In genomic region chr11:3909901-3910300, GRCh38 we compare ENCODE assay signal across 22 cellular contexts.
"Had no signal": no experiment of that assay in that cellular context is flagged by ENCODE, and none has a peak within 500 bp of the region (broad histone marks: within the 10 kb centered on the region; RNA-seq: fewer than 3 reads in every experiment).

No MANE protein-coding gene starts in this region.

- H2AFZ ChIP-seq: hepatocyte had no signal

- H3K27ac ChIP-seq: dorsolateral prefrontal cortex, epithelial cell of prostate, hepatocyte, lower lobe of right lung, ovary, SJSA1 had no signal

- H3K27ac Mint-ChIP-seq: activated CD4-positive, alpha-beta memory T cell treated with anti-CD3 and anti-CD28 coated beads, Interleukin-2, amount 10 ng/mL, durations not matched to agents 7 days and 5 days; activated naive CD8-positive, alpha-beta T cell treated with anti-CD3 and anti-CD28 coated beads, Interleukin-2, amount 10 ng/mL, durations not matched to agents 7 days and 5 days; brain; endodermal cell; stimulated activated memory B cell treated with anti-CD40 and anti-IgM and Interleukin-4, amounts not matched to agents 10 μg/mL and 1 μg/mL and 100 μg/mL, for 72 hours had no signal

- ATAC-seq: left cardiac atrium; lower lobe of right lung; sciatic nerve; stimulated activated memory B cell treated with anti-CD40 and anti-IgM and Interleukin-4, amounts not matched to agents 10 μg/mL and 1 μg/mL and 100 μg/mL, for 72 hours had no signal

- H3K36me3 Mint-ChIP-seq: brain had no signal

- H3K4me2 ChIP-seq: hepatocyte, smooth muscle cell had no signal

- H3K27me3 ChIP-seq: dorsolateral prefrontal cortex, hepatocyte, ovary, SJSA1 had no signal

- H3K27me3 Mint-ChIP-seq: activated CD4-positive, alpha-beta memory T cell treated with anti-CD3 and anti-CD28 coated beads, Interleukin-2, amount 10 ng/mL, durations not matched to agents 7 days and 5 days; activated naive CD8-positive, alpha-beta T cell treated with anti-CD3 and anti-CD28 coated beads, Interleukin-2, amount 10 ng/mL, durations not matched to agents 7 days and 5 days; brain; stimulated activated memory B cell treated with anti-CD40 and anti-IgM and Interleukin-4, amounts not matched to agents 10 μg/mL and 1 μg/mL and 100 μg/mL, for 72 hours had no signal

- H3K9me3 Mint-ChIP-seq: activated CD4-positive, alpha-beta memory T cell treated with anti-CD3 and anti-CD28 coated beads, Interleukin-2, amount 10 ng/mL, durations not matched to agents 7 days and 5 days; activated naive CD8-positive, alpha-beta T cell treated with anti-CD3 and anti-CD28 coated beads, Interleukin-2, amount 10 ng/mL, durations not matched to agents 7 days and 5 days; brain; endodermal cell; stimulated activated memory B cell treated with anti-CD40 and anti-IgM and Interleukin-4, amounts not matched to agents 10 μg/mL and 1 μg/mL and 100 μg/mL, for 72 hours had no signal

- H3K4me3 Mint-ChIP-seq: activated CD4-positive, alpha-beta memory T cell treated with anti-CD3 and anti-CD28 coated beads, Interleukin-2, amount 10 ng/mL, durations not matched to agents 7 days and 5 days; activated naive CD8-positive, alpha-beta T cell treated with anti-CD3 and anti-CD28 coated beads, Interleukin-2, amount 10 ng/mL, durations not matched to agents 7 days and 5 days; brain; endodermal cell; stimulated activated memory B cell treated with anti-CD40 and anti-IgM and Interleukin-4, amounts not matched to agents 10 μg/mL and 1 μg/mL and 100 μg/mL, for 72 hours had no signal

- DNase-seq: activated CD4-positive, alpha-beta memory T cell treated with anti-CD3 and anti-CD28 coated beads, Interleukin-2, amount 10 ng/mL, durations not matched to agents 7 days and 5 days; activated CD4-positive, alpha-beta T cell treated with anti-CD3 and anti-CD28 coated beads for 4 hours; activated gamma-delta T cell; activated naive CD8-positive, alpha-beta T cell treated with anti-CD3 and anti-CD28 coated beads, Interleukin-2, amount 10 ng/mL, durations not matched to agents 7 days and 5 days; activated T-cell treated with anti-CD3 and anti-CD28 coated beads, Interleukin-2, amount 50 U/mL, for 48 hours; amygdala; caudate nucleus; dorsolateral prefrontal cortex; endodermal cell; foreskin fibroblast; left cardiac atrium; lower lobe of right lung; midbrain; ovary; stimulated activated CD4-positive, alpha-beta T cell treated with anti-CD3 and anti-CD28 coated beads, Interleukin-4, amount 100 ng/mL, for 24 hours had no signal

- H3K4me3 ChIP-seq: dorsolateral prefrontal cortex, hepatocyte, lower lobe of right lung, ovary, SJSA1, smooth muscle cell had no signal
